22 cellular contexts compared by ENCODE assay signal in the genomic region with DNA sequence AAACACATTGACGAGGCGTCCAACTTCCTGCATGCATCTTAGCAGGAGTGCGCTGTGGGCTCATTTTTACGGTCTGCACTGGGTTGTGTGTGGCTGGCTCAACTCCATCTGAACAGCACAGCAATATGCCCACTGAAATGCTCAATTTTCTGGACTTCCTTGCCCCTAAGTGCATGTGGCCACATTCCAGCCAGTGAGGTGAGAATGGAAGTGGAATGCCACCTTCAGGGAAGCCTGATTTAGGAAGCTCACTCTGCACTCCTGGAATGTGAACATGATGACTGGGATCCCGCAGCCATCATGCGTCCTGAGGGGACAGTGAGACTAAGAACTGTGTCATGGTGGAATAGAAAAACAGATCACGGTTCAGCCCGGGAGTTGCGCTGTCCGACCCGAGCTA.
DNase-seq lines count a peak whose midpoint lies in the region; ATAC-seq, FAIRE-seq and TF ChIP-seq lines count a peak whose summit lies in the region.
"Had no signal": no experiment of that assay in that cellular context is flagged by ENCODE, and none has a peak within 500 bp of the region (broad histone marks: within the 10 kb centered on the region; RNA-seq: fewer than 3 reads in every experiment).

No MANE protein-coding gene starts in this region.

- peak overlapping the region; percentile 83 for H3K4me3 Mint-ChIP-seq in Caco-2 (ENCODE audit: unreplicated experiment)
- H3K4me3 Mint-ChIP-seq in H9 = no peak overlapping the region
- H3K4me3 Mint-ChIP-seq: CD14-positive monocyte had no signal

- no peak overlapping the region for H3K4me3 ChIP-seq in Caco-2 (ENCODE audit: low read depth, low read length)
- H3K4me3 ChIP-seq in bronchial epithelial cell (ENCODE audit: low read depth, low read length) = no peak overlapping the region
- no peak overlapping the region for H3K4me3 ChIP-seq in BE2C (ENCODE audit: low read depth, low read length)
- H3K4me3 ChIP-seq in gastroesophageal sphincter = no peak overlapping the region
- H3K4me3 ChIP-seq: GM12878, HAP-1 had no signal

- H2BK20ac ChIP-seq in H9 (ENCODE audit: low read depth, low read length, poor library complexity, severe bottlenecking) = no peak overlapping the region

- peak; percentile 92 for FAIRE-seq in bronchial epithelial cell (lab: Jason Lieb, UNC)
- FAIRE-seq: A204.1, GM12878 had no signal

- POLR2A ChIA-PET in Caco-2 (lab: Charles Lee) = no interaction called here

- no peaks in the 10 kb centered on the region for H3K9me3 Mint-ChIP-seq in Caco-2 (ENCODE audit: unreplicated experiment)
- H3K9me3 Mint-ChIP-seq in H9 = peaks cover 0 to 5% of the 10 kb centered on the region in 2 experiments; a peak in 3 of 5 replicates

- no peak overlapping the region for H3K56ac ChIP-seq in H9 (ENCODE audit: insufficient read length, low read depth, low read length)

- H3K27me3 Mint-ChIP-seq in Caco-2 (ENCODE audit: insufficient read depth, unreplicated experiment) (no peaks in the 10 kb centered on the region), H9 (ENCODE audit: low read depth) (no peaks in the 10 kb centered on the region)

- no peak for TF ChIP-seq EP300 in gastroesophageal sphincter (IDR thresholded peaks at IDR 0.05)

- no peaks in the 10 kb centered on the region for H3K36me3 ChIP-seq in Caco-2 (ENCODE audit: control insufficient read depth, insufficient read depth, low read length)
- no peaks in the 10 kb centered on the region for H3K36me3 ChIP-seq in bronchial epithelial cell (ENCODE audit: control insufficient read depth, insufficient read depth, low read length)
- no peaks in the 10 kb centered on the region for H3K36me3 ChIP-seq in BE2C
- H3K36me3 ChIP-seq in gastroesophageal sphincter = no peaks in the 10 kb centered on the region
- H3K36me3 ChIP-seq: HAP-1 had no signal

- H3K27ac Mint-ChIP-seq in Caco-2 (ENCODE audit: unreplicated experiment) (peak overlapping the region; percentile 1), H9 (peak overlapping the region in 1 of 3 experiments; percentile 44; a peak in 1 of 7 replicates)

- H4K5ac ChIP-seq in H9 (ENCODE audit: insufficient read length, low read depth, low read length) = no peak overlapping the region

- no peak overlapping the region for H2BK15ac ChIP-seq in H9 (ENCODE audit: low read depth, low read length)

- DNase-seq in Caco-2 = no peak
- no peak for DNase-seq in H9
- no peak for DNase-seq in bronchial epithelial cell (ENCODE audit: low read depth)
- peak; percentile 26 for DNase-seq in mesenteric fat pad (ENCODE audit: low spot score)
- DNase-seq in BE2C = no peak
- DNase-seq in activated effector memory CD4-positive, alpha-beta T cell treated with Interleukin-2 at 50 U/mL for 16 hours = no peak
- DNase-seq in glomerular visceral epithelial cell (ENCODE audit: extremely low spot score) = no peak
- DNase-seq: KG1, NCI-H1105 treated with DMSO at 0.1 percent for 48 hours, NCI-H1694 treated with DMSO at 0.1 percent for 48 hours, NCI-H2081 treated with DMSO at 0.1 percent for 48 hours, NCI-H446, NCI-H526 treated with DMSO at 0.1 percent for 48 hours, SIG-M5 had no signal

- H3K4ac ChIP-seq in H9 (ENCODE audit: low read depth, low read length) = no peak overlapping the region

- H2BK5ac ChIP-seq in H9 (ENCODE audit: insufficient read length, low read length) = no peak overlapping the region

- no peak overlapping the region for H3K14ac ChIP-seq in H9 (ENCODE audit: insufficient read depth, low read length)

- H2BK120ac ChIP-seq in H9 (ENCODE audit: low read depth, low read length, poor library complexity, severe bottlenecking) = no peak overlapping the region

- H3K79me2 ChIP-seq in H9 (ENCODE audit: insufficient read depth, low read length) = no peaks in the 10 kb centered on the region

- H2AK5ac ChIP-seq in H9 (ENCODE audit: insufficient read length, low read length) = no peak overlapping the region

- H3K27ac ChIP-seq in H9 (ENCODE audit: insufficient read length, low read depth, low read length) = no peak overlapping the region
- no peak overlapping the region for H3K27ac ChIP-seq in gastroesophageal sphincter
- H3K27ac ChIP-seq: HL-60 had no signal

- no peaks in the 10 kb centered on the region for H3K79me1 ChIP-seq in H9 (ENCODE audit: insufficient read depth, low read depth, low read length, poor library complexity, severe bottlenecking)

- H3K9me3 ChIP-seq in Caco-2 (peaks cover 7% of the 10 kb centered on the region), H9 (ENCODE audit: control insufficient read depth, low read depth, low read length) (no peaks in the 10 kb centered on the region), BE2C (no peaks in the 10 kb centered on the region), gastroesophageal sphincter (no peaks in the 10 kb centered on the region)
- H3K9me3 ChIP-seq: HAP-1 had no signal

- no peak for ATAC-seq in gastroesophageal sphincter
- ATAC-seq: GM12878, Panc1, SK-N-SH treated with all-trans-retinoic acid at 6 μM for 48 hours had no signal

- H3K4me1 Mint-ChIP-seq in Caco-2 (ENCODE audit: low read depth, unreplicated experiment) (peaks cover 13% of the 10 kb centered on the region), H9 (no peaks in the 10 kb centered on the region)
- H3K4me1 Mint-ChIP-seq: CD14-positive monocyte had no signal

- BruUV-seq in Caco-2 (replicated peaks; lab: Mats Ljungman, UMichigan) = no TSS peak

- H3K36me3 Mint-ChIP-seq in Caco-2 (ENCODE audit: insufficient read depth, unreplicated experiment) = peaks cover 28% of the 10 kb centered on the region
- H3K36me3 Mint-ChIP-seq in H9 (ENCODE audit: insufficient read depth in 1 of 3, low read depth in 3 of 3) = no peaks in the 10 kb centered on the region; a peak in 1 of 7 replicates

- H2AFZ ChIP-seq in H9 (ENCODE audit: low read length) = no peak overlapping the region

- CTCF ChIA-PET in Caco-2 (lab: Charles Lee) = interaction anchor here (0.6 to 3.4 kb wide), 2 partner anchors 35 to 155 kb away, joined by 3 to 18 read pairs; no protein-coding TSS in a partner anchor

- H3K23me2 ChIP-seq in H9 (ENCODE audit: insufficient read length, low read depth, low read length, poor library complexity, severe bottlenecking) = no peaks in the 10 kb centered on the region

- H3K23ac ChIP-seq in H9 (ENCODE audit: insufficient read length, low read depth, low read length) = no peak overlapping the region

- no peak for TF ChIP-seq POLR2A in gastroesophageal sphincter (IDR thresholded peaks at IDR 0.05)

- no CpG with 5 or more reads among the region's 11 CpGs for WGBS in H9 (ENCODE audit: extremely low coverage, insufficient read length, low lambda C conversion rate)
- 96 to 97% methylated on average over 4 to 10 of the region's 11 CpGs for WGBS in gastroesophageal sphincter (ENCODE audit: low coverage in 1 of 2), 2 donors

- peaks cover 13% of the 10 kb centered on the region for H3K4me1 ChIP-seq in Caco-2
- no peaks in the 10 kb centered on the region; the same call in 1 of the 2 replicates for H3K4me1 ChIP-seq in H9 (ENCODE audit: insufficient read depth, low read length)
- H3K4me1 ChIP-seq in BE2C = no peaks in the 10 kb centered on the region
- H3K4me1 ChIP-seq in gastroesophageal sphincter = no peaks in the 10 kb centered on the region
- H3K4me1 ChIP-seq: HAP-1 had no signal

- no peak overlapping the region for H4K91ac ChIP-seq in H9 (ENCODE audit: insufficient read length, low read depth, low read length)

- H3T11ph ChIP-seq in H9 (ENCODE audit: low read length) = no peak overlapping the region

- H3K18ac ChIP-seq in H9 (ENCODE audit: insufficient read length, low read depth, low read length) = no peak overlapping the region

- no peak for TF ChIP-seq CTCF in Caco-2 (IDR thresholded peaks at IDR 0.05; ENCODE audit: insufficient read depth in 1 of 2, low read depth in 1 of 2, low read length in 1 of 2, severe bottlenecking in 1 of 2, unreplicated experiment in 1 of 2)
- no peak for TF ChIP-seq CTCF in H9 (conservative IDR thresholded peaks at IDR 0.05)
- TF ChIP-seq CTCF in bronchial epithelial cell (IDR thresholded peaks at IDR 0.05; ENCODE audit: insufficient read depth, low read length, severe bottlenecking) = no peak
- no peak for TF ChIP-seq CTCF in BE2C (IDR thresholded peaks at IDR 0.05; ENCODE audit: low read depth, low read length)
- TF ChIP-seq CTCF in gastroesophageal sphincter (IDR thresholded peaks at IDR 0.05) = no peak

- no peaks in the 10 kb centered on the region for H4K20me1 ChIP-seq in H9 (ENCODE audit: control insufficient read depth, insufficient read depth, insufficient read length)

- H3K27me3 ChIP-seq in Caco-2 (replicated peaks; ENCODE audit: control insufficient read depth, insufficient read depth, low read length) = no peaks in the 10 kb centered on the region
- no peaks in the 10 kb centered on the region for H3K27me3 ChIP-seq in H9 (ENCODE audit: insufficient read depth, low read length)
- H3K27me3 ChIP-seq in bronchial epithelial cell (ENCODE audit: control insufficient read depth, insufficient read depth, low read length) = no peaks in the 10 kb centered on the region
- H3K27me3 ChIP-seq in BE2C = no peaks in the 10 kb centered on the region
- no peaks in the 10 kb centered on the region for H3K27me3 ChIP-seq in gastroesophageal sphincter

- peak overlapping the region; percentile 80 for H4K8ac ChIP-seq in H9 (replicated peaks; ENCODE audit: insufficient read length, low read depth, low read length)

- H3K9ac ChIP-seq in H9 (ENCODE audit: extremely low read depth, insufficient read length, low read length) = no peak overlapping the region

- intact Hi-C loops in Caco-2 (cut with micrococcal nuclease; ENCODE audit: unreplicated experiment) = no loop called here

- no peak overlapping the region for H3K4me2 ChIP-seq in H9 (ENCODE audit: insufficient read depth, insufficient read length, low read length)

- H2BK12ac ChIP-seq in H9 (ENCODE audit: insufficient read length, low read depth, low read length) = no peak overlapping the region
